ENCODE assay signal across 8 cellular contexts in genomic region chr16:4957720-4958509, GRCh38. TPM values are rescaled to one million over a fixed set of nuclear protein-coding genes. Genes with fewer than 3 reads are reported as not detected.
DNase-seq lines count a peak whose midpoint lies in the region; ATAC-seq, FAIRE-seq and TF ChIP-seq lines count a peak whose summit lies in the region.

SEC14L5 (plus strand) TSS chr16:4958330; CDS start chr16:4959324, 994 bp downstream.

- H3K4me1 Mint-ChIP-seq in nephron progenitor cell = peaks cover 19% of the 10 kb centered on the region

- peak; percentile 96 for DNase-seq in D721Med (ENCODE audit: insufficient read length, low spot score)
- peak; percentile 96 for DNase-seq in MG63
- DNase-seq in SIG-M5 treated with dmso at 0.1 percent for 504 hours (lab: John Stamatoyannopoulos, UW; ENCODE audit: unreplicated experiment) = peak; percentile 95
- DNase-seq in activated gamma-delta T cell treated with anti-CD3 and anti-CD28 coated beads, Interleukin-2, amount 50 U/mL, for 16 hours (ENCODE audit: low read depth) = peak; percentile 76
- peak; percentile 92 to 98 for DNase-seq in foreskin fibroblast
- peak; percentile 99 for DNase-seq in nephron progenitor cell
- peak; percentile 85 for DNase-seq in stimulated activated naive CD4-positive, alpha-beta T cell treated with Interleukin-2 at 50 U/mL for 16 hours (lab: John Stamatoyannopoulos, UW)

- H3K36me3 ChIP-seq in MG63 = no peaks in the 10 kb centered on the region

- no peaks in the 10 kb centered on the region for H3K9me3 Mint-ChIP-seq in nephron progenitor cell

- H3K4me3 Mint-ChIP-seq in nephron progenitor cell = peak within 1 kb of the TSS; percentile 88

- peak; percentile 68 for ATAC-seq in GM21825 (IDR thresholded peaks at IDR 0.05; ENCODE audit: unreplicated experiment)

- TF ChIP-seq CTCF in D721Med (IDR thresholded peaks at IDR 0.05; ENCODE audit: insufficient read depth, missing control alignments) (no peak), foreskin fibroblast (IDR thresholded peaks at IDR 0.05; ENCODE audit: low read depth, low read length) (no peak), nephron progenitor cell (IDR thresholded peaks at IDR 0.05) (no peak)

- H3K27ac Mint-ChIP-seq in nephron progenitor cell = peak within 1 kb of the TSS; percentile 58

- H3K36me3 Mint-ChIP-seq in nephron progenitor cell (ENCODE audit: low read depth) = no peaks in the 10 kb centered on the region

- peaks cover 53% of the 10 kb centered on the region for H3K27me3 Mint-ChIP-seq in nephron progenitor cell (ENCODE audit: low read depth, poor library complexity)

- H3K9me3 ChIP-seq in MG63 = no peaks in the 10 kb centered on the region

- peak within 1 kb of the TSS; percentile 48 for H3K4me3 ChIP-seq in MG63
- H3K4me3 ChIP-seq in foreskin fibroblast (ENCODE audit: low read depth in 1 of 2, low read length in 2 of 2) = peak within 1 kb of the TSS; percentile 40 to 63

- H3K27me3 ChIP-seq in MG63 = peaks cover 15% of the 10 kb centered on the region

- no peak for FAIRE-seq in D721Med (lab: Jason Lieb, UNC)

RNA-seq across cellular contexts. Expression of gene SEC14L5, which starts in this region (rescaled TPM):
- not detected in 2 replicates for total RNA-seq in MG63 (2014; rRNA removed; shearing (Covaris generic); ENCODE audit: low replicate concordance)

Comparison
In these comparisons a context has a peak if more than half of its experiments do, and no peak if none do; other contexts are left out.
1. Peak in every context shown above with its lines: DNase-seq, ATAC-seq and H3K4me3 ChIP-seq.
2. Peak in DNase-seq and H3K4me3 ChIP-seq in MG63; RNA of the gene not detected or under 1 TPM.